8 cellular contexts compared by ENCODE assay signal in the genomic region with DNA sequence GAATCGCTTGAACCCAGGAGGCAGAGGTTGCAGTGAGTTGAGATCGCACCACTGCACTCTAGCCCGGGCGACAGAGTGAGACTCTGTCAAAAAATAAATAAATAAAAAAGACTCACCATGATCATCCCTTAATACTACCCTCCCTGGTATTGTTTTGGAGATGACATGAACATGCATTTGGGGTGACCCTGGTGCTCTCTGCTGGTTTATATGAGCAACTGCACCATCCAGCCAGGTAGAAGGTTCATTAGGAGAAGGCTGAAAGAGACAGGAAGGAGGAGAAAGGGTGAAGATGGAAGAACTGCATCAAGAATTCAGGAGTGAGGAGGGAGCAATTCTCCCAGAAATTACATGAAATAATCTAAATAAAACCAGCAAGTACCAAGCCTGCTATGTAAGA. TPM values are rescaled to one million over a fixed set of nuclear protein-coding genes. Genes with fewer than 3 reads are reported as not detected.
DNase-seq lines count a peak whose midpoint lies in the region; ATAC-seq and TF ChIP-seq lines count a peak whose summit lies in the region.

No MANE protein-coding gene starts in this region.

- WGBS in liver = 88% methylated on average over 4 of the region's 4 CpGs

- H3K36me3 ChIP-seq in OCI-LY7 (ENCODE audit: insufficient read depth, low read length) (no peaks in the 10 kb centered on the region), liver (ENCODE audit: control insufficient read depth in 4 of 4, insufficient read depth in 3 of 4, low read depth in 1 of 4, low read length in 3 of 4) (no peaks in the 10 kb centered on the region)

- TF ChIP-seq RAD21 in liver (IDR thresholded peaks at IDR 0.05) = peak; percentile 84 to 88

- peak; percentile 65 for DNase-seq in DMS53 (lab: John Stamatoyannopoulos, UW)
- peak; percentile 16 for DNase-seq in HFF-Myc (ENCODE audit: extremely low read depth, low read depth)
- peak; percentile 49 for DNase-seq in OCI-LY7 (ENCODE audit: low spot score)
- DNase-seq in cerebellum (ENCODE audit: low spot score) = peak; percentile 15

- H2AFZ ChIP-seq in OCI-LY7 (ENCODE audit: low read length) = no peak overlapping the region

- BruUV-seq in OCI-LY7 (replicated peaks; lab: Mats Ljungman, UMichigan) = no TSS peak

- no peaks in the 10 kb centered on the region for H3K27me3 ChIP-seq in liver (ENCODE audit: control insufficient read depth in 4 of 4, insufficient read depth in 4 of 4, low read length in 3 of 4)

- no peaks in the 10 kb centered on the region for H3K9me2 ChIP-seq in OCI-LY7 (ENCODE audit: insufficient read depth, low read length)

- no peaks in the 10 kb centered on the region for H3K9me3 ChIP-seq in OCI-LY7 (ENCODE audit: low read length)
- no peaks in the 10 kb centered on the region for H3K9me3 ChIP-seq in liver (ENCODE audit: control insufficient read depth in 4 of 4, low read length in 3 of 4)

- CTCF ChIA-PET in OCI-LY7 (lab: Charles Lee; ENCODE audit: unreplicated experiment) = interaction anchor here (0.6 kb wide), 1 partner anchor 94 kb away, joined by 3 read pairs; no protein-coding TSS in a partner anchor

- no peaks in the 10 kb centered on the region for H3K79me2 ChIP-seq in OCI-LY7 (ENCODE audit: insufficient read depth, low read depth, low read length)

- no peaks in the 10 kb centered on the region for H4K20me1 ChIP-seq in OCI-LY7 (ENCODE audit: insufficient read depth, low read length)

- ATAC-seq in HG03432 (IDR thresholded peaks at IDR 0.05; ENCODE audit: unreplicated experiment) = no peak
- no peak for ATAC-seq in activated CD4-positive, CD25-positive, alpha-beta regulatory T cell treated with anti-CD3 and anti-CD28 coated beads, Interleukin-2, amount 50 U/mL, for 24 hours
- no peak for ATAC-seq in GM18909 (IDR thresholded peaks at IDR 0.05; ENCODE audit: poor library complexity, unreplicated experiment)

- intact Hi-C loops in OCI-LY7 (cut with micrococcal nuclease; ENCODE audit: unreplicated experiment) = loop anchor here (1.0 kb wide), 1 partner anchor 104 kb away; no protein-coding TSS in a partner anchor

- H3K27ac ChIP-seq in OCI-LY7 (ENCODE audit: low read depth, low read length, poor library complexity, severe bottlenecking) = no peak overlapping the region
- H3K27ac ChIP-seq in liver (ENCODE audit: low read depth in 1 of 2, low read length in 2 of 2) = no peak overlapping the region

- POLR2A ChIA-PET in OCI-LY7 (lab: Charles Lee) = no interaction called here

- no peak overlapping the region for H3K9ac ChIP-seq in liver (ENCODE audit: low read depth in 1 of 2, low read length in 2 of 2)

- H3K4me1 ChIP-seq in OCI-LY7 (ENCODE audit: insufficient read depth, low read length, poor library complexity, severe bottlenecking) (no peaks in the 10 kb centered on the region), liver (ENCODE audit: control insufficient read depth in 4 of 4, insufficient read depth in 4 of 4, low read length in 3 of 4) (peaks cover 0 to 25% (median 15%) of the 10 kb centered on the region in 4 donors)

- H3K4me3 ChIP-seq in HFF-Myc (replicated peaks; ENCODE audit: low read depth, low read length) (no peak overlapping the region), OCI-LY7 (ENCODE audit: low read depth, low read length, poor library complexity, severe bottlenecking) (no peak overlapping the region), liver (ENCODE audit: low read depth in 1 of 3, low read length in 3 of 3) (no peak overlapping the region)

- TF ChIP-seq CTCF in HFF-Myc (IDR thresholded peaks at IDR 0.05; ENCODE audit: low read depth, low read length, missing control alignments) (peak; percentile 64), OCI-LY7 (conservative IDR thresholded peaks at IDR 0.05; ENCODE audit: low read length) (peak; percentile 78), liver (IDR thresholded peaks at IDR 0.05; ENCODE audit: low read depth, low read length, missing input control) (peak; percentile 82)

- no peak overlapping the region for H3K4me2 ChIP-seq in OCI-LY7 (ENCODE audit: low read length)

TF ChIP-seq in liver, 16 proteins besides CTCF, POLR2A, EP300 and RAD21:
- TF ChIP-seq YY1 (IDR thresholded peaks at IDR 0.05) (no peak), JUND (IDR thresholded peaks at IDR 0.05) (no peak), HNF4A (conservative IDR thresholded peaks at IDR 0.05) (no peak), HNF4G (IDR thresholded peaks at IDR 0.05) (no peak), ZBTB33 (IDR thresholded peaks at IDR 0.05) (no peak), FOXA2 (IDR thresholded peaks at IDR 0.05) (no peak), EGR1 (IDR thresholded peaks at IDR 0.05; ENCODE audit: low read depth in 2 of 2) (no peak), SP1 (IDR thresholded peaks at IDR 0.05) (no peak), GABPA (IDR thresholded peaks at IDR 0.05 in 1 of 2, conservative IDR thresholded peaks at IDR 0.05 in 1 of 2) (no peak)
- TF ChIP-seq, protein P1, sequence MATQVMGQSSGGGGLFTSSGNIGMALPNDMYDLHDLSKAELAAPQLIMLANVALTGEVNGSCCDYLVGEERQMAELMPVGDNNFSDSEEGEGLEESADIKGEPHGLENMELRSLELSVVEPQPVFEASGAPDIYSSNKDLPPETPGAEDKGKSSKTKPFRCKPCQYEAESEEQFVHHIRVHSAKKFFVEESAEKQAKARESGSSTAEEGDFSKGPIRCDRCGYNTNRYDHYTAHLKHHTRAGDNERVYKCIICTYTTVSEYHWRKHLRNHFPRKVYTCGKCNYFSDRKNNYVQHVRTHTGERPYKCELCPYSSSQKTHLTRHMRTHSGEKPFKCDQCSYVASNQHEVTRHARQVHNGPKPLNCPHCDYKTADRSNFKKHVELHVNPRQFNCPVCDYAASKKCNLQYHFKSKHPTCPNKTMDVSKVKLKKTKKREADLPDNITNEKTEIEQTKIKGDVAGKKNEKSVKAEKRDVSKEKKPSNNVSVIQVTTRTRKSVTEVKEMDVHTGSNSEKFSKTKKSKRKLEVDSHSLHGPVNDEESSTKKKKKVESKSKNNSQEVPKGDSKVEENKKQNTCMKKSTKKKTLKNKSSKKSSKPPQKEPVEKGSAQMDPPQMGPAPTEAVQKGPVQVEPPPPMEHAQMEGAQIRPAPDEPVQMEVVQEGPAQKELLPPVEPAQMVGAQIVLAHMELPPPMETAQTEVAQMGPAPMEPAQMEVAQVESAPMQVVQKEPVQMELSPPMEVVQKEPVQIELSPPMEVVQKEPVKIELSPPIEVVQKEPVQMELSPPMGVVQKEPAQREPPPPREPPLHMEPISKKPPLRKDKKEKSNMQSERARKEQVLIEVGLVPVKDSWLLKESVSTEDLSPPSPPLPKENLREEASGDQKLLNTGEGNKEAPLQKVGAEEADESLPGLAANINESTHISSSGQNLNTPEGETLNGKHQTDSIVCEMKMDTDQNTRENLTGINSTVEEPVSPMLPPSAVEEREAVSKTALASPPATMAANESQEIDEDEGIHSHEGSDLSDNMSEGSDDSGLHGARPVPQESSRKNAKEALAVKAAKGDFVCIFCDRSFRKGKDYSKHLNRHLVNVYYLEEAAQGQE (IDR thresholded peaks at IDR 0.05) = no peak
TF ChIP-seq in liver: peak in this region for 0.

RNA-seq across cellular contexts. Expression of gene SLC5A1, which starts 37.8 kb away (rescaled TPM):
- total RNA-seq in OCI-LY7 (2014; rRNA removed; shearing (Covaris generic)) = not detected in 2 replicates
- not detected in 2 replicates for total RNA-seq in OCI-LY7 (2022)
- total RNA-seq in cerebellum = 0.09 TPM
- 1 to 10 TPM in 1 of 2 donors, under 1 TPM in 1; under 0.01 to 6.4 TPM for total RNA-seq in liver
- polyA plus RNA-seq in liver = 1 to 10 TPM; 1.0 to 3.9 TPM

Comparison
In these comparisons a context has a peak if more than half of its experiments do, and no peak if none do; other contexts are left out.
1. DNase-seq: peak in every context shown above with its lines; median percentile 65 in DMS53; 49 in OCI-LY7; 16 in HFF-Myc; 15 in cerebellum.